7 cellular contexts compared by ENCODE assay signal in the genomic region with DNA sequence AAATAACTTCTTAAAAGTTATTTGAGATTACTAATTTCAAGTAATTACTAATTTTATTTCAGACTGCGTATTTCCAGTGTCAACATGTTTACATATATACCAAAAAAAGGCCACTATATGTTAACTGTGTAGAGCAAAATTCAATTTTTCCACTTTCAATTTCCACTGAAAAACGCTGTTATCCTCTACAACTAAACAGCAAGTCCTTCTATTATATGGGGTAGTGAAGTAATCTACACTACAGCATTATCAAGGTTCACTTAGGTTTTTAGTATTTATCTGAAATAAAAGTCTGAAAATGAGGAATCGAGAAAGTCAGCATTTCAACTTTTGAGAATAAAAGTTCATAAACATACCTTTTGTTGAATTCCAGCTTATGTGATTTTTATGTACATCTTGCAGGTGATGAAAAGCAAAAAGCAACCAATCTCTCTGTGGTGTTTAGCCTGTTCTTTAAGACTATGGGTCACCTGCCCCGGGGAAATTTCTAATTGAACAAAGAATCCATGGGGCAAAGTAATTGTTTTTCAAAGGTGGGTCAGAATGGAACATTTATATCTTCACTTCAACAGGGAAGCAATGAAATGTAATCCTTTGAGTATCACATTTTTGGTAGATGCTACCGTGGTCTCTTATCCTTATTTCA. TPM values are rescaled to one million over a fixed set of nuclear protein-coding genes. Genes with fewer than 3 reads are reported as not detected.
DNase-seq lines count a peak whose midpoint lies in the region; ATAC-seq and TF ChIP-seq lines count a peak whose summit lies in the region.

No MANE protein-coding gene starts in this region.

- H3K9me2 ChIP-seq in hepatocyte (replicated peaks; ENCODE audit: insufficient read depth), result no peaks in the 10 kb centered on the region

- peak overlapping the region; percentile 98 for H3K27ac ChIP-seq in hepatocyte

- H3K27me3 ChIP-seq in HAP-1 (ENCODE audit: low read depth), result no peaks in the 10 kb centered on the region
- no peaks in the 10 kb centered on the region for H3K27me3 ChIP-seq in hepatocyte

- peaks cover 94% of the 10 kb centered on the region for H3K36me3 Mint-ChIP-seq in stimulated activated effector memory CD8-positive, alpha-beta T cell treated with anti-CD3 and anti-CD28 coated beads, Interleukin-12 subunit alpha, Interleukin-12 subunit beta, amount 100 ng/mL, for 72 hours

- WGBS in hepatocyte (ENCODE audit: low lambda C conversion rate, missing lambda C conversion rate), result 39% methylated on average over 5 of the region's 5 CpGs

- H3K9me3 ChIP-seq in HAP-1, result no peaks in the 10 kb centered on the region
- H3K9me3 ChIP-seq in hepatocyte (ENCODE audit: low read depth), result no peaks in the 10 kb centered on the region

- H3K27ac Mint-ChIP-seq in stimulated activated effector memory CD8-positive, alpha-beta T cell treated with anti-CD3 and anti-CD28 coated beads, Interleukin-12 subunit alpha, Interleukin-12 subunit beta, amount 100 ng/mL, for 72 hours, result peak overlapping the region; percentile 99

- H4K20me1 ChIP-seq in hepatocyte (ENCODE audit: insufficient read depth, poor library complexity, severe bottlenecking), result peaks cover 75% of the 10 kb centered on the region

- no peak for ATAC-seq in stimulated activated effector memory CD8-positive, alpha-beta T cell treated with anti-CD3 and anti-CD28 coated beads, Interleukin-12 subunit alpha, Interleukin-12 subunit beta, amount 100 ng/mL, for 72 hours
- no peak for ATAC-seq in GM18870 (IDR thresholded peaks at IDR 0.05; ENCODE audit: unreplicated experiment)

- H3K4me3 Mint-ChIP-seq in stimulated activated effector memory CD8-positive, alpha-beta T cell treated with anti-CD3 and anti-CD28 coated beads, Interleukin-12 subunit alpha, Interleukin-12 subunit beta, amount 100 ng/mL, for 72 hours, result peak overlapping the region; percentile 100

- in situ Hi-C loops in HAP-1 (cut with MboI; ENCODE audit: low sequenced_read_pairs), result no loop called here

- no peak overlapping the region for H2AFZ ChIP-seq in hepatocyte

- DNase-seq in HAP-1 (ENCODE audit: low spot score in 2 of 2) (no peak), hepatocyte (ENCODE audit: low spot score) (no peak), HUDEP-2 (lab: John Stamatoyannopoulos, UW; ENCODE audit: unreplicated experiment in 76 of 76) (no peak), COR-L47 (lab: John Stamatoyannopoulos, UW) (no peak)
- DNase-seq in stimulated activated effector memory CD8-positive, alpha-beta T cell treated with anti-CD3 and anti-CD28 coated beads, Interleukin-12 subunit alpha, Interleukin-12 subunit beta, amount 100 ng/mL, for 72 hours (ENCODE audit: low spot score in 2 of 2), result no peak

- peaks cover 79% of the 10 kb centered on the region for H3K79me2 ChIP-seq in hepatocyte

- TF ChIP-seq CTCF in WI38 (IDR thresholded peaks at IDR 0.05; ENCODE audit: low read depth, low read length) (no peak), hepatocyte (IDR thresholded peaks at IDR 0.05; ENCODE audit: poor library complexity) (no peak)

- no peaks in the 10 kb centered on the region for H3K9me3 Mint-ChIP-seq in stimulated activated effector memory CD8-positive, alpha-beta T cell treated with anti-CD3 and anti-CD28 coated beads, Interleukin-12 subunit alpha, Interleukin-12 subunit beta, amount 100 ng/mL, for 72 hours

- peaks cover 22% of the 10 kb centered on the region for H3K36me3 ChIP-seq in HAP-1 (replicated peaks)
- peaks cover 12% of the 10 kb centered on the region for H3K36me3 ChIP-seq in hepatocyte (replicated peaks; ENCODE audit: insufficient read depth, low read depth)

- H3K4me2 ChIP-seq in hepatocyte, result peak overlapping the region; percentile 86

- H3K4me1 ChIP-seq in HAP-1 (peaks cover 66% of the 10 kb centered on the region), hepatocyte (ENCODE audit: insufficient read depth) (peaks cover 17% of the 10 kb centered on the region)

- H3K4me1 Mint-ChIP-seq in stimulated activated effector memory CD8-positive, alpha-beta T cell treated with anti-CD3 and anti-CD28 coated beads, Interleukin-12 subunit alpha, Interleukin-12 subunit beta, amount 100 ng/mL, for 72 hours, result peaks cover 39% of the 10 kb centered on the region

- H3K4me3 ChIP-seq in HAP-1, result peak overlapping the region; percentile 14
- peak overlapping the region; percentile 98 for H3K4me3 ChIP-seq in WI38 (ENCODE audit: low read depth, low read length)
- H3K4me3 ChIP-seq in hepatocyte, result peak overlapping the region; percentile 92

RNA-seq across cellular contexts. Expression of a gene that starts 3.3 kb away (rescaled TPM):
- total RNA-seq in hepatocyte, result 61.2 and 72.0 TPM in 2 replicates
- 146 and 160 TPM in 2 replicates for polyA plus RNA-seq in hepatocyte

Comparison
In these comparisons a context has a peak if more than half of its experiments do, and no peak if none do; other contexts are left out.
1. H3K4me3 ChIP-seq: peak in every context shown above with its lines; median percentile 98 in WI38; 92 in hepatocyte; 14 in HAP-1.